ENCODE assay signal across 1 cellular context in genomic region chr17:45148183-45149036, GRCh38.
TF ChIP-seq lines count a peak whose summit lies in the region.

TSS of gene HEXIM1 (plus strand) at chr17:45148475. CDS start at chr17:45149191, 716 bp downstream.

TF ChIP-seq in HEK293, 187 proteins besides CTCF, POLR2A, EP300 and RAD21 (continued from another document):
- TF ChIP-seq ELK4 (IDR thresholded peaks at IDR 0.05; ENCODE audit: borderline replicate concordance, low read depth, low read length) (no peak), KLF17 (tag by site-specific recombination; IDR thresholded peaks at IDR 0.05) (peak; percentile 100), SP2 (tag by site-specific recombination; IDR thresholded peaks at IDR 0.05) (peak; percentile 97), REST (tag by site-specific recombination; IDR thresholded peaks at IDR 0.05) (peak; percentile 80), ZNF37A (tag by site-specific recombination; IDR thresholded peaks at IDR 0.05) (no peak), BCL11B (tag by site-specific recombination; IDR thresholded peaks at IDR 0.05; ENCODE audit: low read depth) (peak; percentile 95), ZBTB7A (tag by site-specific recombination; IDR thresholded peaks at IDR 0.05; ENCODE audit: low read depth) (peak; percentile 100), ZNF391 (tag by site-specific recombination; IDR thresholded peaks at IDR 0.05; ENCODE audit: borderline replicate concordance, low read depth) (peak; percentile 100), ZNF639 (tag by site-specific recombination; IDR thresholded peaks at IDR 0.05) (peak; percentile 99), ZNF132 (tag by site-specific recombination; IDR thresholded peaks at IDR 0.05; ENCODE audit: borderline replicate concordance) (no peak), ZNF768 (tag by site-specific recombination; IDR thresholded peaks at IDR 0.05) (peak; percentile 77; the same call in 1 of the 2 replicates), GLI2 (tag by site-specific recombination; IDR thresholded peaks at IDR 0.05; ENCODE audit: borderline replicate concordance, low read depth) (no peak), ZXDB (tag by site-specific recombination; IDR thresholded peaks at IDR 0.05) (peak; percentile 97), ZNF140 (tag by site-specific recombination; IDR thresholded peaks at IDR 0.05) (no peak), ZNF544 (tag by site-specific recombination; IDR thresholded peaks at IDR 0.05) (no peak), SP3 (tag by site-specific recombination; IDR thresholded peaks at IDR 0.05) (peak; percentile 98), ZNF529 (tag by site-specific recombination; IDR thresholded peaks at IDR 0.05; ENCODE audit: insufficient replicate concordance) (no peak), ZNF302 (tag by site-specific recombination; IDR thresholded peaks at IDR 0.05; ENCODE audit: low read depth) (peak; percentile 76; the same call in 1 of the 2 replicates), WT1 (tag by site-specific recombination; IDR thresholded peaks at IDR 0.05) (peak; percentile 95), YY1 (tag by site-specific recombination; IDR thresholded peaks at IDR 0.05) (peak; percentile 80), ZNF174 (tag by site-specific recombination; IDR thresholded peaks at IDR 0.05) (no peak), GLIS2 (tag by site-specific recombination; IDR thresholded peaks at IDR 0.05) (peak; percentile 58), MEIS1 (CRISPR knock-in tag; IDR thresholded peaks at IDR 0.05; ENCODE audit: borderline replicate concordance) (no peak), ZNF341 (tag by site-specific recombination; IDR thresholded peaks at IDR 0.05; ENCODE audit: low read depth) (peak; percentile 88), ZSCAN18 (tag by site-specific recombination; IDR thresholded peaks at IDR 0.05) (peak; percentile 98), ZNF133 (tag by site-specific recombination; IDR thresholded peaks at IDR 0.05) (no peak; the same call in 1 of the 2 replicates), ZNF26 (tag by site-specific recombination; IDR thresholded peaks at IDR 0.05) (no peak), ZNF76 (tag by site-specific recombination; IDR thresholded peaks at IDR 0.05; ENCODE audit: borderline replicate concordance, low read depth) (peak; percentile 97), ZNF621 (tag by site-specific recombination; IDR thresholded peaks at IDR 0.05) (no peak), ZBTB26 (tag by site-specific recombination; optimal IDR thresholded peaks at IDR 0.05) (peak; percentile 54), KLF9 (tag by site-specific recombination; IDR thresholded peaks at IDR 0.05; ENCODE audit: low read depth) (peak; percentile 85), BCL6B (tag by site-specific recombination; IDR thresholded peaks at IDR 0.05) (peak; percentile 75), ZNF48 (tag by site-specific recombination; IDR thresholded peaks at IDR 0.05) (0 out of 2 replicates have a peak, but pooled peaks have one; percentile 87), PRDM1 (tag by site-specific recombination; IDR thresholded peaks at IDR 0.05) (peak; percentile 43; the same call in 1 of the 2 replicates), ZNF223 (tag by site-specific recombination; IDR thresholded peaks at IDR 0.05) (peak; percentile 61; the same call in 1 of the 2 replicates), ZNF530 (tag by site-specific recombination; IDR thresholded peaks at IDR 0.05; ENCODE audit: low read depth) (no peak), ZNF362 (tag by site-specific recombination; IDR thresholded peaks at IDR 0.05) (no peak), ZNF670 (tag by site-specific recombination; IDR thresholded peaks at IDR 0.05; ENCODE audit: low read depth) (no peak), ZNF747 (tag by site-specific recombination; IDR thresholded peaks at IDR 0.05) (peak; percentile 99), KLF7 (tag by site-specific recombination; IDR thresholded peaks at IDR 0.05; ENCODE audit: borderline replicate concordance) (peak; percentile 95; the same call in 1 of the 2 replicates), ZNF692 (tag by site-specific recombination; IDR thresholded peaks at IDR 0.05) (peak; percentile 94)
